In the genomic region with DNA sequence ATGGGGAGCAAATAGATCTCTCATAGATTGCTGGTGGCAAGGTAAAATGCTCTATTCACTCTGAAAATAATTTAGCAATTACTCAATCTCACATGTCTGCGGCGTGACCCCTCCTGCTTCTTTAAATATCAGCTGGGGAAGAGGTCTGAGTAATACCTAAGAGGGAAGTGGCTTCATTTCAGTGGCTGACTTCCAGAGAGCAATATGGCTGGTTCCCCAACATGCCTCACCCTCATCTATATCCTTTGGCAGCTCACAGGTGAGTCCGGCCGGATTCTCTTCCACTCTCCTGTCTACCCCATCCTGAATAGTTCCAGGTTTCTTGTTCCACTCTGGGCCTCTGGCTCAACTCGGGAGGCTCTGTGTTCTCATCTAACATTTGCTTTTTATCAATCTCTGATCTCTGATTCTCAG, we compare ENCODE assay signal across 9 cellular contexts. TPM values are rescaled to one million over a fixed set of nuclear protein-coding genes. Genes with fewer than 3 reads are reported as not detected.
A peak's percentile ranks its signal among the peaks of the same experiment; 100 is the strongest.
DNase-seq lines count a peak whose midpoint lies in the region; ATAC-seq and TF ChIP-seq lines count a peak whose summit lies in the region.
"Had no signal": no experiment of that assay in that cellular context is flagged by ENCODE, and none has a peak within 500 bp of the region (broad histone marks: within the 10 kb centered on the region; RNA-seq: fewer than 3 reads in every experiment).

A gene with protein sequence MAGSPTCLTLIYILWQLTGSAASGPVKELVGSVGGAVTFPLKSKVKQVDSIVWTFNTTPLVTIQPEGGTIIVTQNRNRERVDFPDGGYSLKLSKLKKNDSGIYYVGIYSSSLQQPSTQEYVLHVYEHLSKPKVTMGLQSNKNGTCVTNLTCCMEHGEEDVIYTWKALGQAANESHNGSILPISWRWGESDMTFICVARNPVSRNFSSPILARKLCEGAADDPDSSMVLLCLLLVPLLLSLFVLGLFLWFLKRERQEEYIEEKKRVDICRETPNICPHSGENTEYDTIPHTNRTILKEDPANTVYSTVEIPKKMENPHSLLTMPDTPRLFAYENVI (plus strand): TSS at position 150 of the 414 bp plus-strand sequence. CDS start 55 bp downstream, at position 205.

- TF ChIP-seq CTCF in RWPE2 (IDR thresholded peaks at IDR 0.05; ENCODE audit: poor library complexity, severe bottlenecking): no peak
- no peak for TF ChIP-seq CTCF in lung (IDR thresholded peaks at IDR 0.05; ENCODE audit: control extremely low read depth, extremely low read depth)
- TF ChIP-seq CTCF in neural progenitor cell (IDR thresholded peaks at IDR 0.05): no peak

- no peak within 1 kb of the TSS for H3K4me3 ChIP-seq in RWPE2 (ENCODE audit: severe bottlenecking)
- H3K4me3 ChIP-seq in lung: no peak within 1 kb of the TSS
- no peak within 1 kb of the TSS for H3K4me3 ChIP-seq in neural progenitor cell

- no peaks in the 10 kb centered on the region for H3K27me3 ChIP-seq in RWPE2 (ENCODE audit: insufficient read depth, poor library complexity, severe bottlenecking)
- H3K27me3 ChIP-seq in lung (ENCODE audit: control insufficient read depth, insufficient read depth): no peaks in the 10 kb centered on the region
- no peaks in the 10 kb centered on the region for H3K27me3 ChIP-seq in neural progenitor cell

- no peaks in the 10 kb centered on the region for H4K20me1 ChIP-seq in neural progenitor cell (ENCODE audit: low read depth)

- no peak within 1 kb of the TSS for H3K9ac ChIP-seq in neural progenitor cell

- no peak within 1 kb of the TSS for H3K4me2 ChIP-seq in neural progenitor cell

- no peaks in the 10 kb centered on the region for H3K36me3 Mint-ChIP-seq in neural progenitor cell

- peaks cover 3% of the 10 kb centered on the region for H3K27me3 Mint-ChIP-seq in neural progenitor cell (ENCODE audit: insufficient read depth, low read depth)

- peak; percentile 30 to 34 for DNase-seq in activated CD8-positive, alpha-beta memory T cell treated with anti-CD3 and anti-CD28 coated beads for 4 hours (ENCODE audit: low read depth in 2 of 2)
- no peak for DNase-seq in activated CD8-positive, alpha-beta memory T cell treated with anti-CD3 and anti-CD28 coated beads, Interleukin-2, amount 50 U/mL, for 48 hours
- DNase-seq in RWPE2 (ENCODE audit: low spot score) (no peak), lung (ENCODE audit: low spot score) (peak; percentile 29), AG20443 (ENCODE audit: low spot score) (no peak), OCI-M2 (lab: John Stamatoyannopoulos, UW; ENCODE audit: unreplicated experiment) (no peak), neural progenitor cell (ENCODE audit: low spot score) (no peak)

- no peaks in the 10 kb centered on the region for H3K9me3 ChIP-seq in RWPE2 (ENCODE audit: severe bottlenecking)
- peaks cover 0 to 6% of the 10 kb centered on the region in 2 donors for H3K9me3 ChIP-seq in lung (ENCODE audit: control insufficient read depth in 2 of 2, insufficient read depth in 1 of 2, low read length in 1 of 2)
- peaks cover 12% of the 10 kb centered on the region for H3K9me3 ChIP-seq in neural progenitor cell (ENCODE audit: low read depth)

- H3K27ac Mint-ChIP-seq in neural progenitor cell: no peak within 1 kb of the TSS

- ATAC-seq in HG02870 (IDR thresholded peaks at IDR 0.05; ENCODE audit: unreplicated experiment) (peak; percentile 51), RWPE2 (ENCODE audit: low read depth) (peak; percentile 76; the same call in 2 of the 3 replicates), lung (ENCODE audit: insufficient read depth, low FRiP score) (peak; percentile 69)

- no peak within 1 kb of the TSS for H3K4me3 Mint-ChIP-seq in neural progenitor cell

- no peaks in the 10 kb centered on the region for H3K4me1 ChIP-seq in RWPE2 (ENCODE audit: insufficient read depth, poor library complexity, severe bottlenecking)
- no peaks in the 10 kb centered on the region for H3K4me1 ChIP-seq in lung (ENCODE audit: control insufficient read depth in 2 of 2, insufficient read depth in 2 of 2, low read length in 2 of 2)
- no peaks in the 10 kb centered on the region for H3K4me1 ChIP-seq in neural progenitor cell

- H3K27ac ChIP-seq in RWPE2 (ENCODE audit: poor library complexity, severe bottlenecking) (no peak within 1 kb of the TSS), lung (ENCODE audit: low read depth in 1 of 2, low read length in 1 of 2) (no peak within 1 kb of the TSS), neural progenitor cell (no peak within 1 kb of the TSS)

- H3K36me3 ChIP-seq in RWPE2 (ENCODE audit: low read depth): no peaks in the 10 kb centered on the region
- H3K36me3 ChIP-seq in lung (ENCODE audit: control insufficient read depth in 2 of 2, insufficient read depth in 2 of 2, low read length in 2 of 2): no peaks in the 10 kb centered on the region
- no peaks in the 10 kb centered on the region for H3K36me3 ChIP-seq in neural progenitor cell

- H3F3A ChIP-seq in neural progenitor cell (ENCODE audit: low read depth): no peaks in the 10 kb centered on the region

- H3K9me3 Mint-ChIP-seq in neural progenitor cell: peaks cover 4% of the 10 kb centered on the region

- H3K4me1 Mint-ChIP-seq in neural progenitor cell: no peaks in the 10 kb centered on the region

- no peak within 1 kb of the TSS for H2AFZ ChIP-seq in neural progenitor cell (replicated peaks)

- no peaks in the 10 kb centered on the region for H3K79me2 ChIP-seq in neural progenitor cell (ENCODE audit: low read depth)

- whole genome bisulfite sequencing in lung, 2 donors: 55 to 62% methylated on average over 5 of the region's 5 CpGs

RNA-seq across cellular contexts. Expression of the gene that starts here (rescaled TPM):
- total RNA-seq in lung (10 to 100 TPM in 1 of 2 donors, 1 to 10 TPM in 1; 8.6 to 11.5 TPM), neural progenitor cell (ENCODE audit: low replicate concordance) (not detected in 2 replicates)
- 10 to 100 TPM in 1 of 2 donors, 1 to 10 TPM in 1; 4.6 to 69.4 TPM for polyA plus RNA-seq in lung
- polyA plus RNA-seq: BJ had no signal

Comparison
In these comparisons a context has a peak if more than half of its experiments do, and no peak if none do; other contexts are left out.
1. DNase-seq: peak in activated CD8-positive, alpha-beta memory T cell treated with anti-CD3 and anti-CD28 coated beads for 4 hours (2 of 2) and lung (single experiment); none in activated CD8-positive, alpha-beta memory T cell treated with anti-CD3 and anti-CD28 coated beads, Interleukin-2, amount 50 U/mL, for 48 hours (single experiment), RWPE2 (single experiment), AG20443 (single experiment), OCI-M2 (single experiment) and neural progenitor cell (single experiment).
2. Peak in every context shown above with its lines, with median percentiles within 50 percentile points of each other: ATAC-seq.